In genomic region chr4:170491981-170492380, GRCh38 we compare ENCODE assay signal across 25 cellular contexts.
"Had no signal": no experiment of that assay in that cellular context is flagged by ENCODE, and none has a peak within 500 bp of the region (broad histone marks: within the 10 kb centered on the region; RNA-seq: fewer than 3 reads in every experiment).

No MANE protein-coding gene starts in this region.

- FAIRE-seq: pancreas, small intestine had no signal

- H3K4me1 ChIP-seq: pancreas, prostate gland, right lobe of liver, sigmoid colon, suprapubic skin, testis, tibial artery, transverse colon, upper lobe of right lung, uterus had no signal

- ATAC-seq: naive thymus-derived CD8-positive, alpha-beta T cell; natural killer cell treated with Interleukin-12 subunit alpha and Interleukin-12 subunit beta and Interleukin-15 and Interleukin-18, amount 100 ng/mL, for 72 hours; pancreas; right cardiac atrium; right lobe of liver; stimulated activated effector memory CD8-positive, alpha-beta T cell treated with anti-CD3 and anti-CD28 coated beads, Interleukin-12 subunit alpha, Interleukin-12 subunit beta, amount 100 ng/mL, for 72 hours; stimulated activated naive B cell treated with anti-CD40 and anti-IgM and Interleukin-4, amounts not matched to agents 10 μg/mL and 1 μg/mL and 100 μg/mL, for 72 hours; upper lobe of right lung had no signal

- H3K27ac ChIP-seq: neutrophil, pancreas, prostate gland, right lobe of liver, sigmoid colon, suprapubic skin, testis, tibial artery, transverse colon, upper lobe of right lung, uterus had no signal

- H3K36me3 ChIP-seq: neutrophil, pancreas, prostate gland, right lobe of liver, sigmoid colon, suprapubic skin, tibial artery, transverse colon, upper lobe of right lung, uterus had no signal

- H3K27me3 ChIP-seq: neutrophil, pancreas, right lobe of liver, sigmoid colon, suprapubic skin, testis, tibial artery, transverse colon, upper lobe of right lung, uterus had no signal

- DNase-seq: naive thymus-derived CD8-positive, alpha-beta T cell; nephron progenitor cell; nucleus accumbens; pancreas; right cardiac atrium; right lobe of liver; sigmoid colon; small intestine; stimulated activated CD4-positive, alpha-beta T cell treated with anti-CD3 and anti-CD28 coated beads, Interleukin-15, amount 100 ng/mL, for 24 hours; stimulated activated CD4-positive, alpha-beta T cell treated with anti-CD3 and anti-CD28 coated beads, Interleukin-2, amount 100 ng/mL, for 24 hours; stimulated activated CD4-positive, alpha-beta T cell treated with anti-CD3 and anti-CD28 coated beads, Interleukin-2, amount 100 ng/mL, for 48 hours; stimulated activated CD4-positive, alpha-beta T cell treated with anti-CD3 and anti-CD28 coated beads, Interleukin-4, amount 100 ng/mL, for 24 hours; stimulated activated naive B cell treated with anti-CD40 and anti-IgM and Interleukin-4, amounts not matched to agents 10 μg/mL and 1 μg/mL and 100 μg/mL, for 72 hours; stimulated activated naive CD4-positive, alpha-beta T cell treated with Interleukin-2 at 50 U/mL for 16 hours; substantia nigra; testis; tibial artery; transverse colon; upper lobe of right lung; uterus had no signal

- H3K4me3 ChIP-seq: pancreas, prostate gland, right lobe of liver, sigmoid colon, suprapubic skin, testis, tibial artery, transverse colon, upper lobe of right lung, uterus had no signal

- H3K9me3 ChIP-seq: neutrophil, pancreas, prostate gland, right lobe of liver, testis, tibial artery, transverse colon, upper lobe of right lung, uterus had no signal
